18 cellular contexts compared by ENCODE assay signal in the genomic region with DNA sequence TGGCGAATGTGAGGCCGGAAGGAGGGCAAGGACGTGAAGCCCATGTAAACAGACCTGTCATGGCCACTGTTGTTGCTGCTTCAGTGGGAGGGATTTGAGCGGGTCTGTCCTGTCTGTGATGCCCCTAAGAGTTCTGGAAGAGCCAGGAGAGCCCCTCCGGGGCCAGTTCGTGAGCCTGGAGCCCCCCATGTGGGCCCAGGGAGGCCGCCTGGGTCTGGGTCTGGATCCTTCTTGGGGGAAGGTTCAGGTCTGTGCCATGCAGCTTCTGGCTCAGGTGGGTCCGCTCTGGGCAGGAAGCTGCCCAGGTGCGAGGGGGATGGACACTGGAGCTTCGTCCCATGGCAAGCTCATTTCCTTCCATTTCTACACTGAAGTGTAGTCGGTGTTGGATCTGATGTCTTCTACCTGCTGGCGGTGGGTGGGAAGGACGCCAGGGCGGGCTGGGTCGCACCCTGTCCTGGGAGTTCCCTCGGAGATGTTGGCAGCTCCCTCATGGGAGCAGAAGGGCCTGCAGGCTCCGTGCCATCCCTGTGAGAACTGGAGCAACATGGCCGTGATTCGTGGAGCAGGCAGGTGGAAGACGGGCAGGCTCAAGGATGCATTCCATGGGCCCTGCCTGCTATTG. TPM values are rescaled to one million over a fixed set of nuclear protein-coding genes. Genes with fewer than 3 reads are reported as not detected.
"Had no signal": no experiment of that assay in that cellular context is flagged by ENCODE, and none has a peak within 500 bp of the region (broad histone marks: within the 10 kb centered on the region; RNA-seq: fewer than 3 reads in every experiment).

No MANE protein-coding gene starts in this region.

- H3K27me3 ChIP-seq: esophagus squamous epithelium, hepatocyte, neural progenitor cell, thyroid gland, vagina had no signal

- ATAC-seq: left cardiac atrium, left ventricle myocardium superior, natural killer cell, psoas muscle, sciatic nerve had no signal

- H3K9me3 ChIP-seq: esophagus squamous epithelium, psoas muscle, thyroid gland, vagina had no signal

- H3K27ac ChIP-seq: esophagus squamous epithelium, hepatocyte, neural progenitor cell, psoas muscle, thyroid gland, vagina had no signal

- H3K4me2 ChIP-seq: hepatocyte, neural progenitor cell had no signal

- DNase-seq: esophagus squamous epithelium; foreskin fibroblast; kidney; left cardiac atrium; left ventricle myocardium superior; mammary epithelial cell; natural killer cell; psoas muscle; retina; stimulated activated CD4-positive, alpha-beta T cell treated with anti-CD3 and anti-CD28 coated beads, Interleukin-12 subunit alpha, Interleukin-12 subunit beta, amount 100 ng/mL, for 4 hours; stimulated activated naive CD4-positive, alpha-beta T cell; thyroid gland had no signal

- H2AFZ ChIP-seq: hepatocyte, neural progenitor cell had no signal

- H3K36me3 ChIP-seq: neural progenitor cell, thyroid gland, vagina had no signal

- H3K4me3 ChIP-seq: esophagus squamous epithelium, hepatocyte, neural progenitor cell, psoas muscle, skin epidermis, thyroid gland, vagina had no signal

- H3K4me1 ChIP-seq: neural progenitor cell, psoas muscle had no signal

RNA-seq across cellular contexts. Expression of a gene that starts 11.2 kb away (rescaled TPM):
- total RNA-seq: epithelial cell of proximal tubule had no signal
- polyA plus RNA-seq: mammary epithelial cell had no signal
